Comparison of ENCODE assay signal across 8 cellular contexts in genomic region chr17:81511800-81512559, GRCh38. TPM values are rescaled to one million over a fixed set of nuclear protein-coding genes. Genes with fewer than 3 reads are reported as not detected.
DNase-seq lines count a peak whose midpoint lies in the region; TF ChIP-seq lines count a peak whose summit lies in the region.

No MANE protein-coding gene starts in this region.

- H3K36me3 ChIP-seq in SK-N-SH (replicated peaks in 1 of 2; ENCODE audit: control insufficient read depth in 1 of 2, insufficient read depth in 2 of 2, low read length in 1 of 2) = peaks cover 32 to 42% of the 10 kb centered on the region in 2 experiments
- H3K36me3 ChIP-seq in mesodermal cell (ENCODE audit: control insufficient read depth, insufficient read depth, low read length) = peaks cover 39% of the 10 kb centered on the region
- peaks cover 28 to 31% of the 10 kb centered on the region in 2 donors for H3K36me3 ChIP-seq in thyroid gland

- no peaks in the 10 kb centered on the region for H3K9me3 ChIP-seq in SK-N-SH
- H3K9me3 ChIP-seq in mesodermal cell (ENCODE audit: control insufficient read depth, low read length) = no peaks in the 10 kb centered on the region
- H3K9me3 ChIP-seq in thyroid gland = no peaks in the 10 kb centered on the region

- 1% methylated on average over 29 of the region's 62 CpGs for WGBS in SK-N-SH (ENCODE audit: low lambda C conversion rate)
- WGBS in mesodermal cell (ENCODE audit: insufficient coverage in 2 of 2), 2 experiments = 0 to 1% methylated on average over 48 to 62 of the region's 62 CpGs
- 0 to 1% methylated on average over 16 to 29 of the region's 62 CpGs for WGBS in thyroid gland, 2 donors

- CTCF ChIA-PET in SK-N-SH (lab: Yijun Ruan, JAX) = interaction anchor here (0.7 to 4.2 kb wide), 6 partner anchors 22 to 447 kb away, joined by 4 to 20 read pairs (median 5); no protein-coding TSS in a partner anchor

- DNase-seq in NCI-H748 (lab: John Stamatoyannopoulos, UW; ENCODE audit: unreplicated experiment) (peak; percentile 64), NCI-H748 treated with DMSO at 0.1 percent for 48 hours (lab: John Stamatoyannopoulos, UW) (no peak), SK-N-SH (no peak), choroid plexus epithelial cell (ENCODE audit: low read depth) (peak; percentile 57), thyroid gland (no peak), islet precursor cell (no peak), NOMO-1 treated with DMSO at 0.1 percent for 48 hours (lab: John Stamatoyannopoulos, UW; ENCODE audit: unreplicated experiment) (no peak)

- H2AFZ ChIP-seq in SK-N-SH (ENCODE audit: low read depth) = no peak overlapping the region

- TF ChIP-seq EP300 in SK-N-SH (IDR thresholded peaks at IDR 0.05; ENCODE audit: borderline replicate concordance in 1 of 2, low read depth in 1 of 2, low read length in 1 of 2) = no peak

- H3K9me2 ChIP-seq in SK-N-SH = no peaks in the 10 kb centered on the region

- H3K4me3 ChIP-seq in SK-N-SH (ENCODE audit: low read depth in 2 of 2, low read length in 1 of 2) = peak overlapping the region; percentile 70 to 91
- peak overlapping the region; percentile 87 for H3K4me3 ChIP-seq in choroid plexus epithelial cell (ENCODE audit: low read depth, low read length)
- peak overlapping the region; percentile 84 for H3K4me3 ChIP-seq in mesodermal cell (ENCODE audit: extremely low read depth, insufficient read depth, low read length, poor library complexity, severe bottlenecking)
- H3K4me3 ChIP-seq in thyroid gland (replicated peaks in 1 of 3) = peak overlapping the region; percentile 92 to 97 (median 96)

- peaks cover 77% of the 10 kb centered on the region for H3F3A ChIP-seq in SK-N-SH (replicated peaks; ENCODE audit: insufficient read depth)

- TF ChIP-seq CTCF in SK-N-SH (IDR thresholded peaks at IDR 0.05) (no peak), choroid plexus epithelial cell (conservative IDR thresholded peaks at IDR 0.05; ENCODE audit: low read depth, low read length) (no peak), thyroid gland (IDR thresholded peaks at IDR 0.05) (no peak)

- no peak for TF ChIP-seq POLR2A in thyroid gland (IDR thresholded peaks at IDR 0.05)

- no peaks in the 10 kb centered on the region for H3K27me3 ChIP-seq in SK-N-SH (ENCODE audit: insufficient read depth)
- no peaks in the 10 kb centered on the region for H3K27me3 ChIP-seq in thyroid gland

- peaks cover 56% of the 10 kb centered on the region for H4K20me1 ChIP-seq in SK-N-SH (ENCODE audit: insufficient read depth)

- intact Hi-C loops in thyroid gland (cut with DNase I) = loop anchor here (2.0 kb wide), 1 partner anchor 115 kb away; no protein-coding TSS in a partner anchor

- H3K27ac ChIP-seq in SK-N-SH (ENCODE audit: low read depth in 2 of 2, low read length in 1 of 2) (peak overlapping the region; percentile 67 to 88), mesodermal cell (ENCODE audit: low read depth, low read length, severe bottlenecking) (peak overlapping the region; percentile 69), thyroid gland (peak overlapping the region; percentile 99 to 100 (median 99))

- POLR2A ChIA-PET in SK-N-SH (lab: Yijun Ruan, JAX) = interaction anchor here (0.6 to 2.5 kb wide), 11 partner anchors 13 to 117 kb away, joined by 3 to 12 read pairs (median 4); partner anchors contain the start of genes BAHCC1, FAAP100 and FSCN2

- no peak for TF ChIP-seq RAD21 in SK-N-SH (IDR thresholded peaks at IDR 0.05; ENCODE audit: low read length)

- H3K9ac ChIP-seq in SK-N-SH = peak overlapping the region; percentile 81

- H3K79me2 ChIP-seq in SK-N-SH (ENCODE audit: insufficient read depth) = peaks cover 82% of the 10 kb centered on the region

- H3K4me1 ChIP-seq in SK-N-SH (ENCODE audit: control insufficient read depth in 1 of 2, insufficient read depth in 2 of 2, low read depth in 1 of 2, low read length in 1 of 2) (peaks cover 12 to 54% of the 10 kb centered on the region in 2 experiments; a peak in 3 of 4 replicates), mesodermal cell (ENCODE audit: control insufficient read depth, insufficient read depth, low read length, poor library complexity, severe bottlenecking) (peaks cover 19% of the 10 kb centered on the region), thyroid gland (peaks cover 39 to 42% of the 10 kb centered on the region in 2 donors)

- H3K4me2 ChIP-seq in SK-N-SH = peak overlapping the region; percentile 93

TF ChIP-seq in SK-N-SH, 30 proteins besides CTCF, POLR2A, EP300 and RAD21:
- TF ChIP-seq JUND (IDR thresholded peaks at IDR 0.05) = 0 out of 2 replicates have a peak, but pooled peaks have one; percentile 3
- TF ChIP-seq SMC3 (IDR thresholded peaks at IDR 0.05; ENCODE audit: low read depth, low read length) = no peak
- no peak for TF ChIP-seq NFIC (IDR thresholded peaks at IDR 0.05; ENCODE audit: borderline replicate concordance)
- peak; percentile 51 for TF ChIP-seq POLR2AphosphoS5 (IDR thresholded peaks at IDR 0.05; ENCODE audit: low read depth, low read length)
- peak; percentile 31; the same call in 1 of the 2 replicates for TF ChIP-seq PBX3 (IDR thresholded peaks at IDR 0.05)
- 0 out of 2 replicates have a peak, but pooled peaks have one; percentile 6 for TF ChIP-seq SIN3A (IDR thresholded peaks at IDR 0.05; ENCODE audit: borderline replicate concordance, low read depth, low read length)

RNA-seq across cellular contexts. Expression of gene ACTG1, which starts 0.6 kb away (rescaled TPM):
- 3,367 and 7,871 TPM in 2 replicates for polyA plus RNA-seq in SK-N-SH (2012; rRNA removed)
- polyA plus RNA-seq in SK-N-SH (2012; cell fraction: cytosol; rRNA removed) = 4,016 and 6,640 TPM in 2 replicates
- 7,589 and 12,425 TPM in 2 replicates for polyA plus RNA-seq in SK-N-SH (2012; cell fraction: nucleus; rRNA removed)
- 2,748 TPM for polyA plus RNA-seq in mesodermal cell (2013, experiment 1 of 2)
- 2,271 TPM for polyA plus RNA-seq in mesodermal cell (2013, experiment 2 of 2)
- total RNA-seq in thyroid gland = 1,000 to 10,000 TPM; 1,168 to 4,304 (median 2,945) TPM

RNA-seq across cellular contexts. Expression of gene FSCN2, which starts 16.2 kb away (rescaled TPM):
- 2.0 and 2.1 TPM in 2 replicates for polyA plus RNA-seq in SK-N-SH (2012; rRNA removed)
- 0.31 and 0.79 TPM in 2 replicates for polyA plus RNA-seq in SK-N-SH (2012; cell fraction: cytosol; rRNA removed)
- polyA plus RNA-seq in SK-N-SH (2012; cell fraction: nucleus; rRNA removed) = 10.6 and 13.6 TPM in 2 replicates
- polyA plus RNA-seq in mesodermal cell (2013, experiment 1 of 2) = 0.29 TPM
- 0.20 TPM for polyA plus RNA-seq in mesodermal cell (2013, experiment 2 of 2)
- total RNA-seq in thyroid gland = 10 to 100 TPM in 3 of 4 donors, 1 to 10 TPM in 1; 9.7 to 20.7 (median 17.0) TPM

RNA-seq across cellular contexts. Expression of gene FAAP100, which starts 40.2 kb away (rescaled TPM):
- 17.1 and 18.9 TPM in 2 replicates for polyA plus RNA-seq in SK-N-SH (2012; rRNA removed)
- 6.8 and 12.0 TPM in 2 replicates for polyA plus RNA-seq in SK-N-SH (2012; cell fraction: cytosol; rRNA removed)
- polyA plus RNA-seq in SK-N-SH (2012; cell fraction: nucleus; rRNA removed) = 94.3 and 134 TPM in 2 replicates
- 19.1 TPM for polyA plus RNA-seq in mesodermal cell (2013, experiment 1 of 2)
- 15.6 TPM for polyA plus RNA-seq in mesodermal cell (2013, experiment 2 of 2)
- 10 to 100 TPM; 24.1 to 35.2 (median 31.0) TPM for total RNA-seq in thyroid gland

Comparison
In these comparisons a context has a peak if more than half of its experiments do, and no peak if none do; other contexts are left out.
1. DNase-seq: peak in NCI-H748 (single experiment) and choroid plexus epithelial cell (single experiment); none in NCI-H748 treated with DMSO at 0.1 percent for 48 hours (single experiment), SK-N-SH (single experiment), thyroid gland (0 of 2), islet precursor cell (single experiment) and NOMO-1 treated with DMSO at 0.1 percent for 48 hours (single experiment).
2. Peak in every context shown above with its lines, with median percentiles within 50 percentile points of each other: H3K27ac ChIP-seq and H3K4me3 ChIP-seq.